ENCODE assay signal across 13 cellular contexts in the genomic region with DNA sequence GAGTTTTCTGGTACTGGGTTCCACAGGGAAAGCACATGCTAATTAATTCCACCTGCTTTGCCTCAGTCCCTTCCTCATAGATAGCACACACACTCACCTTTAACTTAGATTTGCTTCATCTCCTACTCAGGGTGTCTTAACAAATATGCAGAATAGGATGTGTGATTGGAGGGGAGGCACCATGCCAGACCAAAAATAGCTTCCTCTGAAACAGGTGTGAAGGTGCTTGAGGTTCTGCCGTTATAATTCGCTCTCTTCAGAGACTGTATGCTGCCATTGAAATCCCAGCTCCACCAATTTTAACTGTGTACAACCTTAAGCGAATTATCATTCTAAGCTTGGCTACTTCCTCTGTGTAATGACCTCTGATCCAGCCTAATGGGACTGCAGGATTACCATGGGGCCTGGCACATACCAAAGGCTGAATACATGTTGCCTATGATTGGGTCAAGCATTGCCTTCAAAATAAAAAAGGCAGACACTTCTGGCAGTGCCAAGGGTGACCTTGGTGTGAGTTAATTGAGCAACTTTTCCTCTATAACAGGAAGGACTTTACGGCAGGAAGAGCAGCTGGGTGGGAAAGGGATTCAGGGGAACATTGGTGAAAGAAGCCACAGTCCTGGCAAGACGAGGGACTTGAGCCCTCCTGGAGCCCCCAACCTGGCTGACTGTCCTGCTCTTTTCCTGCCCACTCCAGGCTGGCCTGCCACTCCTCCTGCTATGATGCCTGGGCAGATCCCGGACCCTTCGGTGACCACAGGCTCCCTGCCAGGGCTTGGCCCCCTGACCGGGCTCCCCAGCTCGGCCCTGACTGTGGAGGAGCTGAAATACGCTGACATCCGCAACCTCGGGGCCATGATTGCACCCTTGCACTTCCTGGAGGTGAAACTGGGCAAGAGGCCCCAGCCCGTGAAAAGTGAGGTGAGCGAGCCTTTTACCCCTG. TPM values are rescaled to one million over a fixed set of nuclear protein-coding genes. Genes with fewer than 3 reads are reported as not detected.
DNase-seq lines count a peak whose midpoint lies in the region; ATAC-seq, FAIRE-seq and TF ChIP-seq lines count a peak whose summit lies in the region.
"Had no signal": no experiment of that assay in that cellular context is flagged by ENCODE, and none has a peak within 500 bp of the region (broad histone marks: within the 10 kb centered on the region; RNA-seq: fewer than 3 reads in every experiment).

No MANE protein-coding gene starts in this region.

- H3K9me3 ChIP-seq in psoas muscle = no peaks in the 10 kb centered on the region
- H3K9me3 ChIP-seq: transverse colon had no signal

- no peaks in the 10 kb centered on the region for H3K27me3 Mint-ChIP-seq in activated T-cell treated with anti-CD3 and anti-CD28 coated beads, Interleukin-2, amount 50 U/mL, for 24 hours
- H3K27me3 Mint-ChIP-seq: dendritic cell treated with granulocyte-macrophage colony-stimulating factor and Interleukin-4, amounts not matched to agents 40 ng/mL and 50 ng/mL, for 4 days had no signal

- H3K27me3 ChIP-seq in psoas muscle (ENCODE audit: insufficient read depth in 3 of 3, low read length in 2 of 3) = no peaks in the 10 kb centered on the region
- H3K27me3 ChIP-seq: transverse colon had no signal

- peaks cover 2% of the 10 kb centered on the region for H3K4me1 Mint-ChIP-seq in activated T-cell treated with anti-CD3 and anti-CD28 coated beads, Interleukin-2, amount 50 U/mL, for 24 hours (ENCODE audit: low read depth)

- H3K27ac ChIP-seq in coronary artery = peak overlapping the region in 1 of 2 donors; percentile 45
- peak overlapping the region; percentile 41 for H3K27ac ChIP-seq in psoas muscle
- H3K27ac ChIP-seq: KMS-11 had no signal

- H3K4me3 ChIP-seq in coronary artery (no peak overlapping the region), psoas muscle (no peak overlapping the region)
- H3K4me3 ChIP-seq: transverse colon had no signal

- ATAC-seq in psoas muscle (peak in 3 of 4 donors; percentile 21 to 44 (median 37)), GM18867 (IDR thresholded peaks at IDR 0.05; ENCODE audit: unreplicated experiment) (no peak)

- H3K36me3 Mint-ChIP-seq in activated T-cell treated with anti-CD3 and anti-CD28 coated beads, Interleukin-2, amount 50 U/mL, for 24 hours (ENCODE audit: low read depth) = no peaks in the 10 kb centered on the region

- no peak overlapping the region for H3K4me3 Mint-ChIP-seq in activated T-cell treated with anti-CD3 and anti-CD28 coated beads, Interleukin-2, amount 50 U/mL, for 24 hours
- H3K4me3 Mint-ChIP-seq: dendritic cell treated with granulocyte-macrophage colony-stimulating factor and Interleukin-4, amounts not matched to agents 40 ng/mL and 50 ng/mL, for 4 days had no signal

- TF ChIP-seq CTCF in coronary artery (IDR thresholded peaks at IDR 0.05) (no peak), psoas muscle (IDR thresholded peaks at IDR 0.05) (no peak)

- H3K9me3 Mint-ChIP-seq in activated T-cell treated with anti-CD3 and anti-CD28 coated beads, Interleukin-2, amount 50 U/mL, for 24 hours = no peaks in the 10 kb centered on the region
- H3K9me3 Mint-ChIP-seq: dendritic cell treated with granulocyte-macrophage colony-stimulating factor and Interleukin-4, amounts not matched to agents 40 ng/mL and 50 ng/mL, for 4 days had no signal

- DNase-seq in GM12892 (ENCODE audit: insufficient read length) (no peak), NCI-H2029 treated with DMSO at 0.1 percent for 48 hours (lab: John Stamatoyannopoulos, UW) (peak; percentile 66), coronary artery (ENCODE audit: low spot score) (peak; percentile 72), psoas muscle (no peak), HT-29 (ENCODE audit: low spot score) (no peak)
- no peak for DNase-seq in activated T-cell treated with anti-CD3 and anti-CD28 coated beads, Interleukin-2, amount 50 U/mL, for 24 hours
- DNase-seq: activated CD4-positive, alpha-beta T cell treated with anti-CD3 and anti-CD28 coated beads for 48 hours; DMS79; SW 1271; transverse colon had no signal

- peak; percentile 87 for FAIRE-seq in GM12892 (lab: Jason Lieb, UNC)

- WGBS in psoas muscle, 3 donors = 61 to 67% (median 66%) methylated on average over 14 of the region's 14 CpGs

- TF ChIP-seq POLR2A in GM12892 (IDR thresholded peaks at IDR 0.05; ENCODE audit: low read depth, low read length) = no peak

- H3K27ac Mint-ChIP-seq in activated T-cell treated with anti-CD3 and anti-CD28 coated beads, Interleukin-2, amount 50 U/mL, for 24 hours = no peak overlapping the region
- H3K27ac Mint-ChIP-seq: dendritic cell treated with granulocyte-macrophage colony-stimulating factor and Interleukin-4, amounts not matched to agents 40 ng/mL and 50 ng/mL, for 4 days had no signal

- H3K4me1 ChIP-seq in psoas muscle = peaks cover 79% of the 10 kb centered on the region

- peaks cover 8 to 89% of the 10 kb centered on the region in 2 donors for H3K36me3 ChIP-seq in psoas muscle (ENCODE audit: insufficient read depth in 1 of 2, low read depth in 1 of 2)

- intact Hi-C loops in psoas muscle (cut with DNase I) = no loop called here

RNA-seq across cellular contexts. Expression of a gene that starts 9.7 kb away (rescaled TPM):
- polyA plus RNA-seq in GM12892 (2012; ENCODE audit: missing spikeins) = 14.7 TPM
- total RNA-seq in psoas muscle = 10 to 100 TPM; 11.0 to 49.6 (median 30.8) TPM
- 10 to 100 TPM; 13.2 to 73.2 (median 49.9) TPM for polyA plus RNA-seq in psoas muscle
- 15.5 and 16.0 TPM in 2 replicates for total RNA-seq in HT-29 (2014; rRNA removed; shearing (Covaris generic))

Comparison
In these comparisons a context has a peak if more than half of its experiments do, and no peak if none do; other contexts are left out.
1. DNase-seq: peak in NCI-H2029 treated with DMSO at 0.1 percent for 48 hours (single experiment) and coronary artery (single experiment); none in GM12892 (single experiment), psoas muscle (0 of 2), activated T-cell treated with anti-CD3 and anti-CD28 coated beads, Interleukin-2, amount 50 U/mL, for 24 hours (single experiment) and HT-29 (single experiment).